ENCODE assay signal across 8 cellular contexts in the genomic region with DNA sequence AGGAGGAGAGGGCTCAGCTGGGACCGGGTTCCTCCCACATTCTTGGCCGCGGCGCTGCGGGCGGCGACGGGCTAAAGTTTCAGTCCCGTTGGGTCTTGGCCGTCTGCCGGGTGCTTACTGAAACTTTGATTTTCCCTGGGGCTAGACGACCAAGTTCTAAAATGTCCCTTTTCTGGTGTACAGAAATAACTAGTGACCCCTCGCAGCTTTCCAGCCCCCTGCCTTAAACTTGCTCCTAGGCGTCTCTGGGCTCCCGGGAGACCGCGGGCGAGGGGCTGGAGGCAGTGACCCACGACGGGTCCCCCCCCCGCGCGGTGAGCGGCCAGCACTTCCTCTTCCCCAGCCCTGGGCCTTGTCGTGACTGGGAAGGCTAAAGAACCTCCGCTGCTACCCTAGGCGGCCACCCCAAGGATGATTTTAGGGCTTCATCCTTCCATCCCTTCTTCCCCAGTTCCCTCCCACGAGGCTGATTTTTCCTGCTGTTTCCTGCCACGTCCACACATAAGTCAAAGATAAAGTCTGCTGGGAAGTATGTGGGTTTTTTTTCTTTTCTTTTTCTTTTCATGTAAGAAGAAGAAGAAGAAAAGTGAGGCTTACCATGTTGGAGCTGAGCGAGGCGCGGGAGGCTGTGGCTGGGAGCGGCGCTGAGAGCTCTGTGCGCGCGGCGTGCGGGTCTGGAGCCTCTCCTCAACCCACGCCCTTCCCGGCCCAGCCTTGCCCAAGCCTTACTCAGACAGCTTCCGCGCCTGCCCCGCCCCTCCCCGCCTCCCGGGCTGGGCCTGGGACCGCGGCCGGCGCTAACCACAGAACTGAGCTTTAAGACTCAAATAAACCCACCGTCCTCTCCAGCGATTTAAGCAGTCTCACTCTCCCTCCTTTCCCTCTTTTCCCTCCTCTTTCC. TPM values are rescaled to one million over a fixed set of nuclear protein-coding genes. Genes with fewer than 3 reads are reported as not detected.
DNase-seq lines count a peak whose midpoint lies in the region; ATAC-seq and TF ChIP-seq lines count a peak whose summit lies in the region.

A gene (minus strand): TSS at position 689 of the 901 bp plus-strand sequence. CDS start 89 bp downstream, at position 600.

- DNase-seq in Daoy (ENCODE audit: low read depth) (peak; percentile 96), HFFc6 (peak; percentile 78), NOMO-1 treated with dmso at 0.1 percent for 144 hours (lab: John Stamatoyannopoulos, UW; ENCODE audit: unreplicated experiment) (peak; percentile 81), mesenteric fat pad (ENCODE audit: low spot score) (peak; percentile 99), NCI-H446 (lab: John Stamatoyannopoulos, UW) (no peak)
- DNase-seq in activated CD8-positive, alpha-beta memory T cell treated with anti-CD3 and anti-CD28 coated beads, Interleukin-2, amount 10 ng/mL, durations not matched to agents 7 days and 5 days = peak; percentile 82
- DNase-seq in stimulated activated CD8-positive, alpha-beta memory T cell treated with anti-CD3 and anti-CD28 coated beads, Interleukin-15, amount 100 ng/mL, for 48 hours (ENCODE audit: low read depth in 2 of 2) = peak; percentile 77 to 79

- peak within 1 kb of the TSS; percentile 96 for H3K4me3 Mint-ChIP-seq in HFFc6
- peak within 1 kb of the TSS; percentile 96 for H3K4me3 Mint-ChIP-seq in activated CD8-positive, alpha-beta memory T cell treated with anti-CD3 and anti-CD28 coated beads, Interleukin-2, amount 10 ng/mL, durations not matched to agents 7 days and 5 days

- peaks cover 2% of the 10 kb centered on the region; the same call in 1 of the 2 replicates for H3K27me3 Mint-ChIP-seq in HFFc6 (ENCODE audit: insufficient read depth)
- H3K27me3 Mint-ChIP-seq in activated CD8-positive, alpha-beta memory T cell treated with anti-CD3 and anti-CD28 coated beads, Interleukin-2, amount 10 ng/mL, durations not matched to agents 7 days and 5 days = no peaks in the 10 kb centered on the region

- no peaks in the 10 kb centered on the region for H3K36me3 ChIP-seq in endocrine pancreas (ENCODE audit: control insufficient read depth, insufficient read depth, low read length)

- TF ChIP-seq CTCF in HFFc6 (IDR thresholded peaks at IDR 0.05) = no peak

- H3K9ac ChIP-seq in endocrine pancreas (ENCODE audit: control insufficient read depth, insufficient read depth, low read length) = peak within 1 kb of the TSS; percentile 55

- peaks cover 43% of the 10 kb centered on the region for H3K36me3 Mint-ChIP-seq in HFFc6 (ENCODE audit: low read depth)
- H3K36me3 Mint-ChIP-seq in activated CD8-positive, alpha-beta memory T cell treated with anti-CD3 and anti-CD28 coated beads, Interleukin-2, amount 10 ng/mL, durations not matched to agents 7 days and 5 days = peaks cover 42% of the 10 kb centered on the region

- ATAC-seq in activated CD8-positive, alpha-beta memory T cell treated with anti-CD3 and anti-CD28 coated beads, Interleukin-2, amount 10 ng/mL, durations not matched to agents 7 days and 5 days = peak; percentile 73

- CTCF ChIA-PET in activated CD8-positive, alpha-beta memory T cell treated with anti-CD3 and anti-CD28 coated beads, Interleukin-2, amount 10 ng/mL, durations not matched to agents 7 days and 5 days (lab: Charles Lee) = interaction anchor here (0.8 to 4.5 kb wide), 10 partner anchors 11 to 422 kb away, joined by 3 to 72 read pairs (median 14); no protein-coding TSS in a partner anchor

- peak within 1 kb of the TSS; percentile 71 for H3K4me3 ChIP-seq in endocrine pancreas (ENCODE audit: control insufficient read depth, insufficient read depth, low read length)

- no peaks in the 10 kb centered on the region for H3K9me3 Mint-ChIP-seq in HFFc6
- H3K9me3 Mint-ChIP-seq in activated CD8-positive, alpha-beta memory T cell treated with anti-CD3 and anti-CD28 coated beads, Interleukin-2, amount 10 ng/mL, durations not matched to agents 7 days and 5 days (ENCODE audit: low read depth) = no peaks in the 10 kb centered on the region

- H3K27ac Mint-ChIP-seq in HFFc6 = peak within 1 kb of the TSS; percentile 98
- H3K27ac Mint-ChIP-seq in activated CD8-positive, alpha-beta memory T cell treated with anti-CD3 and anti-CD28 coated beads, Interleukin-2, amount 10 ng/mL, durations not matched to agents 7 days and 5 days = peak within 1 kb of the TSS; percentile 94

- no peaks in the 10 kb centered on the region for H3K27me3 ChIP-seq in endocrine pancreas (ENCODE audit: control insufficient read depth, insufficient read depth, low read length)

- peaks cover 34% of the 10 kb centered on the region for H3K4me1 Mint-ChIP-seq in HFFc6 (ENCODE audit: low read depth)
- peaks cover 34% of the 10 kb centered on the region for H3K4me1 Mint-ChIP-seq in activated CD8-positive, alpha-beta memory T cell treated with anti-CD3 and anti-CD28 coated beads, Interleukin-2, amount 10 ng/mL, durations not matched to agents 7 days and 5 days

- no peaks in the 10 kb centered on the region for H3K4me1 ChIP-seq in endocrine pancreas (ENCODE audit: control insufficient read depth, insufficient read depth, low read length)

- no peaks in the 10 kb centered on the region for H3K9me3 ChIP-seq in endocrine pancreas (ENCODE audit: control insufficient read depth, low read length)

RNA-seq across cellular contexts. Expression of the gene that starts here (rescaled TPM):
- total RNA-seq in Daoy (2014; rRNA removed; shearing (Covaris generic)) = 289 and 308 TPM in 2 replicates
- 1,000 to 10,000 TPM; 1,164 to 1,256 (median 1,179) TPM for total RNA-seq in HFFc6 (2021; fragmentation: NEBNext Ultra II Directional; extraction: Animal tissue kit (Norgen Biotek cat#: 25700))
- total RNA-seq in activated CD8-positive, alpha-beta memory T cell treated with anti-CD3 and anti-CD28 coated beads, Interleukin-2, amount 10 ng/mL, durations not matched to agents 7 days and 5 days = 100 to 1,000 TPM; 300 to 330 TPM
- total RNA-seq in mesenteric fat pad = 750 TPM

Comparison
In these comparisons a context has a peak if more than half of its experiments do, and no peak if none do; other contexts are left out.
1. DNase-seq: peak in Daoy (single experiment), HFFc6 (single experiment), NOMO-1 treated with dmso at 0.1 percent for 144 hours (single experiment), activated CD8-positive, alpha-beta memory T cell treated with anti-CD3 and anti-CD28 coated beads, Interleukin-2, amount 10 ng/mL, durations not matched to agents 7 days and 5 days (single experiment), mesenteric fat pad (single experiment) and stimulated activated CD8-positive, alpha-beta memory T cell treated with anti-CD3 and anti-CD28 coated beads, Interleukin-15, amount 100 ng/mL, for 48 hours (2 of 2); none in NCI-H446 (0 of 2).